ENCODE assay signal across 14 cellular contexts in genomic region chr2:18834341-18834740, GRCh38.
DNase-seq lines count a peak whose midpoint lies in the region; ATAC-seq and TF ChIP-seq lines count a peak whose summit lies in the region.
"Had no signal": no experiment of that assay in that cellular context is flagged by ENCODE, and none has a peak within 500 bp of the region (broad histone marks: within the 10 kb centered on the region; RNA-seq: fewer than 3 reads in every experiment).

No MANE protein-coding gene starts in this region.

- DNase-seq in EH (ENCODE audit: low read depth) (peak; percentile 72), PC-3 (peak; percentile 84), epithelial cell of prostate (ENCODE audit: low read depth, low spot score) (peak; percentile 18), myocyte (ENCODE audit: low read depth) (peak; percentile 34), SIG-M5 treated with dmso at 0.1 percent for 504 hours (lab: John Stamatoyannopoulos, UW; ENCODE audit: unreplicated experiment) (no peak), OCI-LY7 (ENCODE audit: low spot score) (no peak)
- DNase-seq in CD8-positive, alpha-beta T cell: no peak
- DNase-seq: activated T-cell treated with anti-CD3 and anti-CD28 coated beads, Interleukin-2, amount 50 U/mL, for 72 hours; CD4-positive, alpha-beta T cell; NCI-H187 treated with DMSO at 0.1 percent for 48 hours had no signal

- H3K36me3 ChIP-seq in PC-3 (ENCODE audit: low read depth, low read length): no peaks in the 10 kb centered on the region
- H3K36me3 ChIP-seq in OCI-LY7 (ENCODE audit: insufficient read depth, low read length): no peaks in the 10 kb centered on the region
- H3K36me3 ChIP-seq in CD8-positive, alpha-beta T cell (ENCODE audit: insufficient read depth, low read length): no peaks in the 10 kb centered on the region

- H4K20me1 ChIP-seq in PC-3 (ENCODE audit: low read length) (no peaks in the 10 kb centered on the region), OCI-LY7 (ENCODE audit: insufficient read depth, low read length) (no peaks in the 10 kb centered on the region)

- H3K9me3 Mint-ChIP-seq in CD8-positive, alpha-beta T cell: no peaks in the 10 kb centered on the region
- H3K9me3 Mint-ChIP-seq: activated T-cell treated with anti-CD3 and anti-CD28 coated beads, Interleukin-2, amount 50 U/mL, for 72 hours; CD4-positive, alpha-beta T cell had no signal

- no peak overlapping the region for H3K27ac ChIP-seq in PC-3 (ENCODE audit: low read length)
- peak overlapping the region; percentile 19 for H3K27ac ChIP-seq in epithelial cell of prostate
- H3K27ac ChIP-seq in OCI-LY7 (ENCODE audit: low read depth, low read length, poor library complexity, severe bottlenecking): no peak overlapping the region
- H3K27ac ChIP-seq in CD8-positive, alpha-beta T cell (ENCODE audit: low read depth, low read length): no peak overlapping the region
- H3K27ac ChIP-seq: KMS-11 had no signal

- H3K36me3 Mint-ChIP-seq in CD8-positive, alpha-beta T cell: peaks cover 3% of the 10 kb centered on the region
- H3K36me3 Mint-ChIP-seq: brain had no signal

- CTCF ChIA-PET in PC-3 (lab: Charles Lee): no interaction called here
- CTCF ChIA-PET in OCI-LY7 (lab: Charles Lee; ENCODE audit: unreplicated experiment): no interaction called here
- CTCF ChIA-PET in CD8-positive, alpha-beta T cell (lab: Charles Lee): interaction anchor here (1.3 kb wide), 1 partner anchor 10 kb away, joined by 3 read pairs; no protein-coding TSS in a partner anchor

- H3K9ac ChIP-seq in PC-3 (ENCODE audit: low read length): no peak overlapping the region
- H3K9ac ChIP-seq: KMS-11 had no signal

- no peaks in the 10 kb centered on the region for H3K27me3 ChIP-seq in PC-3 (ENCODE audit: low read length)
- no peaks in the 10 kb centered on the region for H3K27me3 ChIP-seq in CD8-positive, alpha-beta T cell (ENCODE audit: insufficient read depth, low read length)

- no peaks in the 10 kb centered on the region for H3K79me2 ChIP-seq in PC-3 (ENCODE audit: low read length)
- H3K79me2 ChIP-seq in OCI-LY7 (ENCODE audit: insufficient read depth, low read depth, low read length): no peaks in the 10 kb centered on the region

- BruUV-seq in PC-3 (replicated peaks; lab: Mats Ljungman, UMichigan) (no TSS peak), OCI-LY7 (replicated peaks; lab: Mats Ljungman, UMichigan) (no TSS peak)

- no peak overlapping the region for H3K4me3 Mint-ChIP-seq in CD8-positive, alpha-beta T cell
- H3K4me3 Mint-ChIP-seq: activated T-cell treated with anti-CD3 and anti-CD28 coated beads, Interleukin-2, amount 50 U/mL, for 72 hours; brain; CD4-positive, alpha-beta T cell had no signal

- H3K27ac Mint-ChIP-seq in CD8-positive, alpha-beta T cell: no peak overlapping the region
- H3K27ac Mint-ChIP-seq: activated T-cell treated with anti-CD3 and anti-CD28 coated beads, Interleukin-2, amount 50 U/mL, for 72 hours; brain; CD4-positive, alpha-beta T cell had no signal

- ATAC-seq in PC-3 (peak; percentile 82), HG02623 (IDR thresholded peaks at IDR 0.05; ENCODE audit: unreplicated experiment) (no peak)
- ATAC-seq in CD8-positive, alpha-beta T cell: no peak
- ATAC-seq: activated CD4-positive, CD25-positive, alpha-beta regulatory T cell treated with anti-CD3 and anti-CD28 coated beads, Interleukin-2, amount 50 U/mL, for 24 hours; activated T-cell treated with anti-CD3 and anti-CD28 coated beads, Interleukin-2, amount 50 U/mL, for 72 hours had no signal

- H3F3A ChIP-seq in PC-3 (ENCODE audit: low read length, unreplicated experiment): no peaks in the 10 kb centered on the region

- TF ChIP-seq CTCF in PC-3 (conservative IDR thresholded peaks at IDR 0.05; ENCODE audit: low read depth, low read length) (no peak), OCI-LY7 (conservative IDR thresholded peaks at IDR 0.05; ENCODE audit: low read length) (no peak)
- TF ChIP-seq CTCF in CD8-positive, alpha-beta T cell (IDR thresholded peaks at IDR 0.05): no peak

- H3K9me3 ChIP-seq in PC-3 (ENCODE audit: low read length) (no peaks in the 10 kb centered on the region), OCI-LY7 (ENCODE audit: low read length) (no peaks in the 10 kb centered on the region)
- H3K9me3 ChIP-seq in CD8-positive, alpha-beta T cell (ENCODE audit: low read length): no peaks in the 10 kb centered on the region

- H2AFZ ChIP-seq in PC-3 (ENCODE audit: low read length): no peak overlapping the region
- no peak overlapping the region for H2AFZ ChIP-seq in OCI-LY7 (ENCODE audit: low read length)

- intact Hi-C loops in PC-3 (cut with micrococcal nuclease): no loop called here
- intact Hi-C loops in OCI-LY7 (cut with micrococcal nuclease; ENCODE audit: unreplicated experiment): no loop called here
- intact Hi-C loops in CD8-positive, alpha-beta T cell (cut with DNase I, micrococcal nuclease): no loop called here

- H3K27me3 Mint-ChIP-seq in CD8-positive, alpha-beta T cell (ENCODE audit: low read depth): no peaks in the 10 kb centered on the region
- H3K27me3 Mint-ChIP-seq: CD4-positive, alpha-beta T cell had no signal

- H3K4me2 ChIP-seq in PC-3 (ENCODE audit: low read length) (no peak overlapping the region), OCI-LY7 (ENCODE audit: low read length) (no peak overlapping the region)
- H3K4me2 ChIP-seq: KMS-11 had no signal

- H3K4me3 ChIP-seq in PC-3 (ENCODE audit: low read length): no peak overlapping the region
- no peak overlapping the region for H3K4me3 ChIP-seq in OCI-LY7 (ENCODE audit: low read depth, low read length, poor library complexity, severe bottlenecking)
- no peak overlapping the region for H3K4me3 ChIP-seq in CD8-positive, alpha-beta T cell (ENCODE audit: low read depth, low read length)

- no peaks in the 10 kb centered on the region for H3K9me2 ChIP-seq in PC-3 (replicated peaks; ENCODE audit: low read length)
- no peaks in the 10 kb centered on the region for H3K9me2 ChIP-seq in OCI-LY7 (ENCODE audit: insufficient read depth, low read length)

- H3K4me1 Mint-ChIP-seq in CD8-positive, alpha-beta T cell (ENCODE audit: low read depth): no peaks in the 10 kb centered on the region

- POLR2A ChIA-PET in PC-3 (lab: Charles Lee; ENCODE audit: unreplicated experiment) (no interaction called here), OCI-LY7 (lab: Charles Lee) (interaction anchor here (1.0 to 1.1 kb wide), 2 partner anchors 20 to 42 kb away, joined by 3 read pairs; no protein-coding TSS in a partner anchor)
- POLR2A ChIA-PET in CD8-positive, alpha-beta T cell (lab: Charles Lee): no interaction called here

- H3K4me1 ChIP-seq in PC-3 (ENCODE audit: insufficient read depth, low read length) (peaks cover 20% of the 10 kb centered on the region), OCI-LY7 (ENCODE audit: insufficient read depth, low read length, poor library complexity, severe bottlenecking) (no peaks in the 10 kb centered on the region)
- H3K4me1 ChIP-seq in CD8-positive, alpha-beta T cell (ENCODE audit: insufficient read depth, low read length): no peaks in the 10 kb centered on the region

Comparison
In these comparisons a context has a peak if more than half of its experiments do, and no peak if none do; other contexts are left out.
1. DNase-seq: peak in EH (single experiment), PC-3 (single experiment), epithelial cell of prostate (single experiment) and myocyte (single experiment); none in SIG-M5 treated with dmso at 0.1 percent for 504 hours (single experiment), OCI-LY7 (single experiment) and CD8-positive, alpha-beta T cell (0 of 7).